Comparison of ENCODE assay signal across 21 cellular contexts in genomic region chr1:15148004-15148403, GRCh38. TPM values are rescaled to one million over a fixed set of nuclear protein-coding genes. Genes with fewer than 3 reads are reported as not detected.
A peak's percentile ranks its signal among the peaks of the same experiment; 100 is the strongest.
DNase-seq lines count a peak whose midpoint lies in the region; ATAC-seq, FAIRE-seq and TF ChIP-seq lines count a peak whose summit lies in the region.
"Had no signal": no experiment of that assay in that cellular context is flagged by ENCODE, and none has a peak within 500 bp of the region (broad histone marks: within the 10 kb centered on the region; RNA-seq: fewer than 3 reads in every experiment).

No MANE protein-coding gene starts in this region.

- no peak overlapping the region for H3K4me3 ChIP-seq in IMR-90 (ENCODE audit: insufficient read depth, low read depth, low read length)
- no peak overlapping the region for H3K4me3 ChIP-seq in K562
- H3K4me3 ChIP-seq in trophoblast cell (ENCODE audit: low read depth, low read length): no peak overlapping the region
- H3K4me3 ChIP-seq in endodermal cell (ENCODE audit: low read length): no peak overlapping the region
- H3K4me3 ChIP-seq: BLaER1, GM23248 had no signal

- peaks cover 53% of the 10 kb centered on the region for H3K27me3 Mint-ChIP-seq in endodermal cell (ENCODE audit: insufficient read depth)
- peaks cover 84% of the 10 kb centered on the region for H3K27me3 Mint-ChIP-seq in T-helper 17 cell

- H4K8ac ChIP-seq in IMR-90 (ENCODE audit: low read depth in 2 of 2, low read length in 2 of 2): no peak overlapping the region
- no peak overlapping the region for H4K8ac ChIP-seq in trophoblast cell (ENCODE audit: low read depth, low read length)

- CTCF ChIA-PET in IMR-90 (lab: Yijun Ruan, JAX): interaction anchor here (1.3 kb wide), 1 partner anchor 124 kb away, joined by 3 read pairs; no protein-coding TSS in a partner anchor
- CTCF ChIA-PET in K562 (lab: Yijun Ruan, JAX; ENCODE audit: low intra/inter-chr PET ratio): no interaction called here

- DNase-seq in IMR-90 (no peak), K562 (ENCODE audit: extremely low read depth in 1 of 4, low spot score in 3 of 4) (no peak), epithelial cell of prostate (ENCODE audit: low read depth, low spot score) (no peak), trophoblast cell (no peak), endodermal cell (no peak), T-helper 17 cell (no peak)
- DNase-seq: Caco-2; CD4-positive, CD25-positive, alpha-beta regulatory T cell; CD8-positive, alpha-beta T cell; DMS153; DND-41; GM23248; H7; HCEC 1CT had no signal

- TF ChIP-seq POLR2A in IMR-90 (IDR thresholded peaks at IDR 0.05; ENCODE audit: low read depth, low read length) (no peak), K562 (conservative IDR thresholded peaks at IDR 0.05) (no peak)

- no peak overlapping the region for H3K27ac ChIP-seq in IMR-90 (ENCODE audit: insufficient read depth, low read length)
- no peak overlapping the region for H3K27ac ChIP-seq in K562 (ENCODE audit: extremely low read depth, low read depth, low read length)
- H3K27ac ChIP-seq in epithelial cell of prostate: peak overlapping the region; percentile 55
- H3K27ac ChIP-seq in trophoblast cell (ENCODE audit: low read depth, low read length): no peak overlapping the region
- H3K27ac ChIP-seq in endodermal cell (ENCODE audit: low read depth, low read length): no peak overlapping the region
- H3K27ac ChIP-seq: BLaER1, C4-2B, GM23248 had no signal

- no peak overlapping the region for H3K4me3 Mint-ChIP-seq in endodermal cell
- H3K4me3 Mint-ChIP-seq in T-helper 17 cell: no peak overlapping the region
- H3K4me3 Mint-ChIP-seq: B cell; CD4-positive, CD25-positive, alpha-beta regulatory T cell; CD8-positive, alpha-beta T cell had no signal

- H2BK120ac ChIP-seq in IMR-90 (ENCODE audit: low read depth, low read length) (no peak overlapping the region), trophoblast cell (ENCODE audit: insufficient read depth, low read length, poor library complexity) (no peak overlapping the region)

- H2BK5ac ChIP-seq in IMR-90 (ENCODE audit: low read depth, low read length, poor library complexity, severe bottlenecking) (no peak overlapping the region), trophoblast cell (ENCODE audit: low read depth, low read length, poor library complexity) (no peak overlapping the region)

- H2AK9ac ChIP-seq in IMR-90 (replicated peaks; ENCODE audit: low read depth, low read length, poor library complexity): no peak overlapping the region

- H2BK15ac ChIP-seq in IMR-90 (ENCODE audit: low read depth, low read length): no peak overlapping the region

- H4K12ac ChIP-seq in trophoblast cell (ENCODE audit: low read depth, low read length): no peak overlapping the region

- H2AK5ac ChIP-seq in IMR-90 (ENCODE audit: low read depth, low read length) (no peak overlapping the region), trophoblast cell (ENCODE audit: low read length) (no peak overlapping the region)

- no peak overlapping the region for H4K5ac ChIP-seq in IMR-90 (ENCODE audit: low read depth, low read length)

- H3K79me1 ChIP-seq in IMR-90 (ENCODE audit: low read depth in 1 of 2, low read length in 2 of 2) (no peaks in the 10 kb centered on the region), trophoblast cell (ENCODE audit: low read length) (peaks cover 4% of the 10 kb centered on the region)

- BruUV-seq in IMR-90 (replicated peaks; lab: Mats Ljungman, UMichigan): no TSS peak
- BruUV-seq in K562 (replicated peaks; lab: Mats Ljungman, UMichigan): no TSS peak

- WGBS in IMR-90 (ENCODE audit: extremely low coverage in 2 of 2, insufficient read length in 1 of 2), 2 experiments: 71% methylated on average over 5 of the region's 6 CpGs; no CpG with 5 or more reads in 1 of the 2 experiments
- 1% methylated on average over 6 of the region's 6 CpGs for WGBS in K562 (ENCODE audit: insufficient coverage, low coverage, missing lambda C conversion rate)
- WGBS in trophoblast cell (ENCODE audit: extremely low coverage, insufficient coverage, insufficient read length): no CpG with 5 or more reads among the region's 6 CpGs
- WGBS in endodermal cell (ENCODE audit: insufficient coverage in 1 of 2, insufficient read length in 1 of 2), 2 experiments: 81 to 87% methylated on average over 6 of the region's 6 CpGs

- H2AFZ ChIP-seq in IMR-90 (replicated peaks; ENCODE audit: low read length, poor library complexity): peak overlapping the region; percentile 17
- no peak overlapping the region for H2AFZ ChIP-seq in K562 (ENCODE audit: low read depth, low read length)
- no peak overlapping the region for H2AFZ ChIP-seq in trophoblast cell (ENCODE audit: insufficient read depth, low read length, poor library complexity)
- H2AFZ ChIP-seq: GM23248 had no signal

- intact Hi-C loops in IMR-90 (cut with micrococcal nuclease) (no loop called here), K562 (cut with micrococcal nuclease) (no loop called here)

- H3K4me1 Mint-ChIP-seq in endodermal cell (peaks cover 9% of the 10 kb centered on the region), T-helper 17 cell (no peaks in the 10 kb centered on the region)

- no peak for TF ChIP-seq EP300 in K562 (IDR thresholded peaks at IDR 0.05; ENCODE audit: low read length)

- H3K9me1 ChIP-seq in IMR-90 (ENCODE audit: insufficient read depth, low read length) (no peaks in the 10 kb centered on the region), K562 (ENCODE audit: control insufficient read depth, insufficient read depth, low read length) (no peaks in the 10 kb centered on the region)

- H4K91ac ChIP-seq in IMR-90 (ENCODE audit: insufficient read depth, low read depth, low read length) (no peak overlapping the region), trophoblast cell (ENCODE audit: low read depth, low read length) (no peak overlapping the region)

- no peak overlapping the region for H3K9ac ChIP-seq in IMR-90 (ENCODE audit: low read depth, low read length)
- no peak overlapping the region for H3K9ac ChIP-seq in K562 (ENCODE audit: insufficient read depth in 1 of 2, low read depth in 2 of 2, low read length in 2 of 2)
- no peak overlapping the region for H3K9ac ChIP-seq in trophoblast cell (ENCODE audit: low read length)
- H3K9ac ChIP-seq in endodermal cell (ENCODE audit: extremely low read depth, low read length, poor library complexity, severe bottlenecking): no peak overlapping the region
- H3K9ac ChIP-seq: BLaER1, GM23248 had no signal

- no peak for TF ChIP-seq CTCF in IMR-90 (conservative IDR thresholded peaks at IDR 0.05; ENCODE audit: low read depth, low read length)
- no peak for TF ChIP-seq CTCF in K562 (IDR thresholded peaks at IDR 0.05 in 2 of 3, conservative IDR thresholded peaks at IDR 0.05 in 1 of 3; ENCODE audit: insufficient read depth in 2 of 3, low read depth in 1 of 3, low read length in 3 of 3)
- TF ChIP-seq CTCF in endodermal cell (conservative IDR thresholded peaks at IDR 0.05): no peak

- H3K79me2 ChIP-seq in K562 (ENCODE audit: control insufficient read depth, insufficient read depth, low read length) (no peaks in the 10 kb centered on the region), trophoblast cell (ENCODE audit: control insufficient read depth, insufficient read depth, low read length, poor library complexity) (no peaks in the 10 kb centered on the region)

- H3K18ac ChIP-seq in IMR-90 (ENCODE audit: low read depth, low read length) (no peak overlapping the region), trophoblast cell (ENCODE audit: low read length) (no peak overlapping the region)

- H3K4me1 ChIP-seq in IMR-90 (ENCODE audit: control insufficient read depth, insufficient read depth, low read length): no peaks in the 10 kb centered on the region; the same call in 1 of the 2 replicates
- H3K4me1 ChIP-seq in K562 (replicated peaks in 1 of 2; ENCODE audit: control insufficient read depth in 2 of 2, insufficient read depth in 2 of 2, low read length in 2 of 2): peaks cover 3 to 7% of the 10 kb centered on the region in 2 experiments
- H3K4me1 ChIP-seq in trophoblast cell (ENCODE audit: control insufficient read depth in 1 of 2, insufficient read depth in 2 of 2, low read length in 2 of 2): peaks cover 13 to 28% of the 10 kb centered on the region in 2 experiments
- H3K4me1 ChIP-seq in endodermal cell (ENCODE audit: control insufficient read depth, insufficient read depth, low read length): peaks cover 14% of the 10 kb centered on the region

- peak overlapping the region; percentile 35 for H2BK12ac ChIP-seq in trophoblast cell (ENCODE audit: low read length)

- in situ Hi-C loops in IMR-90 (cut with MboI; ENCODE audit: low sequenced_read_pairs) (no loop called here), K562 (cut with MboI) (no loop called here)

- H3K14ac ChIP-seq in IMR-90 (replicated peaks; ENCODE audit: low read depth, low read length): no peak overlapping the region
- H3K14ac ChIP-seq in trophoblast cell (ENCODE audit: low read length): no peak overlapping the region

- H3K4ac ChIP-seq in IMR-90 (ENCODE audit: low read depth, low read length): no peak overlapping the region
- no peak overlapping the region for H3K4ac ChIP-seq in trophoblast cell (ENCODE audit: low read depth, low read length)

- no peak overlapping the region for H2BK20ac ChIP-seq in IMR-90 (ENCODE audit: low read depth, low read length)

- FAIRE-seq in K562 (lab: Jason Lieb, UNC): no peak
- FAIRE-seq: G401.6, GM12892, H1 had no signal

- no peak overlapping the region for H3K56ac ChIP-seq in IMR-90 (ENCODE audit: extremely low read depth, insufficient read depth, low read length)

- ATAC-seq in IMR-90 (ENCODE audit: low read depth) (no peak), K562 (no peak), T-helper 17 cell (no peak), GM21528 (IDR thresholded peaks at IDR 0.05; ENCODE audit: low FRiP score, unreplicated experiment) (no peak)
- ATAC-seq: CD8-positive, alpha-beta T cell had no signal

- H3K27ac Mint-ChIP-seq in endodermal cell (no peak overlapping the region), T-helper 17 cell (no peak overlapping the region)
- H3K27ac Mint-ChIP-seq: B cell; CD4-positive, CD25-positive, alpha-beta regulatory T cell; CD8-positive, alpha-beta T cell had no signal

- TF ChIP-seq RAD21 in IMR-90 (IDR thresholded peaks at IDR 0.05; ENCODE audit: low read length): no peak
- TF ChIP-seq RAD21 in K562 (CRISPR knock-in tag; conservative IDR thresholded peaks at IDR 0.05 in 1 of 2, IDR thresholded peaks at IDR 0.05 in 1 of 2): no peak

- POLR2A ChIA-PET in IMR-90 (lab: Charles Lee; ENCODE audit: unreplicated experiment) (no interaction called here), K562 (lab: Yijun Ruan, JAX) (interaction anchor here (0.7 to 0.9 kb wide), 2 partner anchors 10 to 43 kb away, joined by 3 to 4 read pairs; no protein-coding TSS in a partner anchor)

- H3K23ac ChIP-seq in IMR-90 (ENCODE audit: low read depth, low read length): no peak overlapping the region
- no peak overlapping the region for H3K23ac ChIP-seq in trophoblast cell (ENCODE audit: low read length)

- H4K20me1 ChIP-seq in IMR-90 (ENCODE audit: insufficient read depth, low read length) (peaks cover 3% of the 10 kb centered on the region; the same call in 1 of the 2 replicates), K562 (replicated peaks; ENCODE audit: control insufficient read depth, insufficient read depth, low read length) (no peaks in the 10 kb centered on the region)

- H3K36me3 ChIP-seq in IMR-90 (ENCODE audit: control insufficient read depth, insufficient read depth, low read length): no peaks in the 10 kb centered on the region
- no peaks in the 10 kb centered on the region for H3K36me3 ChIP-seq in K562 (ENCODE audit: control insufficient read depth, insufficient read depth, low read length)
- no peaks in the 10 kb centered on the region for H3K36me3 ChIP-seq in trophoblast cell (ENCODE audit: control insufficient read depth in 1 of 2, insufficient read depth in 2 of 2, low read length in 2 of 2)
- H3K36me3 ChIP-seq in endodermal cell (ENCODE audit: control insufficient read depth, insufficient read depth, low read length): no peaks in the 10 kb centered on the region
- H3K36me3 ChIP-seq: BLaER1 had no signal

- dilution Hi-C loops in IMR-90 (cut with HindIII; ENCODE audit: low sequenced_read_pairs, unreplicated experiment): no loop called here

- H3K9me3 Mint-ChIP-seq in endodermal cell: peaks cover 5% of the 10 kb centered on the region
- H3K9me3 Mint-ChIP-seq: CD8-positive, alpha-beta T cell had no signal

- H3K4me2 ChIP-seq in IMR-90 (ENCODE audit: low read depth, low read length) (no peak overlapping the region), K562 (ENCODE audit: insufficient read depth, low read length) (no peak overlapping the region), trophoblast cell (ENCODE audit: low read length) (no peak overlapping the region)
- H3K4me2 ChIP-seq: BLaER1 had no signal

- no peaks in the 10 kb centered on the region for H3K36me3 Mint-ChIP-seq in endodermal cell (ENCODE audit: low read depth)
- H3K36me3 Mint-ChIP-seq in T-helper 17 cell (ENCODE audit: low read depth): no peaks in the 10 kb centered on the region
- H3K36me3 Mint-ChIP-seq: CD4-positive, CD25-positive, alpha-beta regulatory T cell; CD8-positive, alpha-beta T cell had no signal

- H3K9me3 ChIP-seq in IMR-90 (ENCODE audit: control insufficient read depth, insufficient read depth, low read length): peaks cover 3% of the 10 kb centered on the region; the same call in 1 of the 2 replicates
- no peaks in the 10 kb centered on the region for H3K9me3 ChIP-seq in K562 (replicated peaks; ENCODE audit: control insufficient read depth, insufficient read depth, low read depth, low read length)
- peaks cover 2% of the 10 kb centered on the region for H3K9me3 ChIP-seq in trophoblast cell (ENCODE audit: insufficient read depth, low read depth, low read length)
- peaks cover 4% of the 10 kb centered on the region for H3K9me3 ChIP-seq in endodermal cell (ENCODE audit: control insufficient read depth, low read length)
- H3K9me3 ChIP-seq in T-helper 17 cell (ENCODE audit: control insufficient read depth, low read length, poor library complexity, severe bottlenecking): no peaks in the 10 kb centered on the region
- H3K9me3 ChIP-seq: BLaER1, Caco-2 had no signal

- H3K27me3 ChIP-seq in IMR-90 (ENCODE audit: control insufficient read depth, insufficient read depth, low read length) (0 out of 2 replicates have a peak, but pooled peaks cover 5% of the 10 kb centered on the region), K562 (ENCODE audit: control insufficient read depth in 2 of 2, insufficient read depth in 2 of 2, low read length in 2 of 2) (peaks cover 18 to 67% of the 10 kb centered on the region in 2 experiments), trophoblast cell (ENCODE audit: insufficient read depth, low read length) (no peaks in the 10 kb centered on the region), endodermal cell (ENCODE audit: control insufficient read depth, insufficient read depth, low read length, poor library complexity, severe bottlenecking) (no peaks in the 10 kb centered on the region)

RNA-seq across cellular contexts. Expression of gene TMEM51, which starts 5.5 kb away (rescaled TPM):
- 2.7 and 3.6 TPM in 2 replicates for total RNA-seq in IMR-90 (2012; rRNA removed)
- polyA plus RNA-seq in IMR-90 (2012; rRNA removed): 10.2 and 11.6 TPM in 2 replicates
- polyA plus RNA-seq in IMR-90 (2012; cell fraction: cytosol; rRNA removed): 12.3 and 20.7 TPM in 2 replicates
- polyA plus RNA-seq in IMR-90 (2012; cell fraction: nucleus; rRNA removed; ENCODE audit: low replicate concordance): 8.6 and 13.7 TPM in 2 replicates
- total RNA-seq in K562 (2011; cell fraction: chromatin; rRNA removed; ENCODE audit: low replicate concordance): not detected in 2 replicates
- 0.50 and 0.53 TPM in 2 replicates for total RNA-seq in K562 (2011; cell fraction: nucleolus; rRNA removed)
- total RNA-seq in K562 (2011; cell fraction: nucleoplasm; rRNA removed): 0.37 TPM in 1 of 2 replicates, not detected in the other
- total RNA-seq in K562 (2014; rRNA removed): 0.95 and 1.1 TPM in 2 replicates
- 0.16 and 0.55 TPM in 2 replicates for total RNA-seq in K562 (2014; rRNA removed; fragmentation: Illumina TruSeq; extraction: Trizol)
- 0.58 and 0.64 TPM in 2 replicates for total RNA-seq in K562 (2015; rRNA removed; fragmentation: Illumina TruSeq; extraction: Trizol)
- total RNA-seq in K562 (2021): 0.80 and 1.0 TPM in 2 replicates
- polyA plus RNA-seq in K562 (2011; rRNA removed): 0.13 and 0.49 TPM in 2 replicates
- 0.33 and 0.47 TPM in 2 replicates for polyA plus RNA-seq in K562 (2011; cell fraction: cytosol; rRNA removed)
- polyA plus RNA-seq in K562 (2011; cell fraction: nucleus; rRNA removed): 0.21 and 0.34 TPM in 2 replicates
- 1.5 and 1.7 TPM in 2 replicates for polyA plus RNA-seq in K562 (2012)
- polyA plus RNA-seq in K562 (2014; fragmentation: Illumina TruSeq; extraction: Trizol): 0.88 and 0.94 TPM in 2 replicates
- polyA plus RNA-seq in K562 (2014; fragmentation: Nextera tagmentation; extraction: Ambion mirVana): under 1 TPM; 0.06 to 0.07 TPM
- polyA plus RNA-seq in K562 (2014; rRNA removed): 0.62 and 1.4 TPM in 2 replicates
- 0.15 TPM in 1 of 2 replicates, not detected in the other for polyA minus RNA-seq in K562 (2011; rRNA and poly(A)+ RNA removed)
- 0.73 TPM in 1 of 2 replicates, not detected in the other for polyA minus RNA-seq in K562 (2011; cell fraction: cytosol; rRNA and poly(A)+ RNA removed)
- 0.44 TPM in 1 of 2 replicates, not detected in the other for polyA minus RNA-seq in K562 (2011; cell fraction: nucleus; rRNA and poly(A)+ RNA removed)
- polyA plus RNA-seq in trophoblast cell (2013): 17.2 and 18.7 TPM in 2 replicates
- 10 to 100 TPM; 12.1 TPM for total RNA-seq in endodermal cell
- 10.0 TPM for polyA plus RNA-seq in endodermal cell (2013, experiment 1 of 2)
- polyA plus RNA-seq in endodermal cell (2013, experiment 2 of 2): 9.6 TPM
- not detected for total RNA-seq in T-helper 17 cell
- total RNA-seq: CD4-positive, CD25-positive, alpha-beta regulatory T cell; CD8-positive, alpha-beta T cell had no signal
- polyA plus RNA-seq: CD4-positive, CD25-positive, alpha-beta regulatory T cell had no signal
